In genomic region chr11:72223615-72224586, GRCh38 we compare ENCODE assay signal across 8 cellular contexts. TPM values are rescaled to one million over a fixed set of nuclear protein-coding genes. Genes with fewer than 3 reads are reported as not detected.
DNase-seq lines count a peak whose midpoint lies in the region; ATAC-seq lines count a peak whose summit lies in the region.

No MANE protein-coding gene starts in this region.

- H3K27me3 Mint-ChIP-seq in memory B cell: no peaks in the 10 kb centered on the region

- H3K4me1 Mint-ChIP-seq in memory B cell: peaks cover 30% of the 10 kb centered on the region

- H3K27ac Mint-ChIP-seq in memory B cell: peak overlapping the region; percentile 89

- peak; percentile 56 for ATAC-seq in GM18498 (IDR thresholded peaks at IDR 0.05; ENCODE audit: unreplicated experiment)
- ATAC-seq in HG02571 (IDR thresholded peaks at IDR 0.05; ENCODE audit: unreplicated experiment): peak; percentile 51
- peak; percentile 49 for ATAC-seq in memory B cell (ENCODE audit: low read depth)

- peaks cover 5% of the 10 kb centered on the region for H3K36me3 ChIP-seq in ectodermal cell (ENCODE audit: control insufficient read depth, insufficient read depth, low read length)

- H3K4me1 ChIP-seq in ectodermal cell (ENCODE audit: control insufficient read depth, insufficient read depth, low read length): peaks cover 25% of the 10 kb centered on the region

- H3K9me3 Mint-ChIP-seq in memory B cell: no peaks in the 10 kb centered on the region

- 0 to 1% methylated on average over 85 of the region's 85 CpGs for WGBS in ectodermal cell, 2 experiments

- no peaks in the 10 kb centered on the region for H3K27me3 ChIP-seq in ectodermal cell (ENCODE audit: control insufficient read depth, insufficient read depth, low read length, poor library complexity, severe bottlenecking)

- no peaks in the 10 kb centered on the region for H3K9me3 ChIP-seq in ectodermal cell (ENCODE audit: control insufficient read depth, low read length)

- H3K27ac ChIP-seq in ectodermal cell (ENCODE audit: insufficient read depth, low read depth, low read length, poor library complexity, severe bottlenecking): peak overlapping the region; percentile 67

- peak overlapping the region; percentile 93 for H3K4me3 Mint-ChIP-seq in memory B cell

- peaks cover 3% of the 10 kb centered on the region for H3K36me3 Mint-ChIP-seq in memory B cell

- DNase-seq in NAMALWA (ENCODE audit: low spot score) (peak; percentile 63), memory B cell (ENCODE audit: low spot score in 2 of 2) (peak in 1 of 2 donors; percentile 52), NCI-H524 treated with DMSO at 0.1 percent for 48 hours (lab: John Stamatoyannopoulos, UW) (no peak)
- peak; percentile 40 to 41 for DNase-seq in activated CD4-positive, alpha-beta T cell treated with anti-CD3 and anti-CD28 coated beads for 4 hours
- peak; percentile 47 for DNase-seq in stimulated activated CD8-positive, alpha-beta memory T cell treated with anti-CD3 and anti-CD28 coated beads, Interleukin-4, amount 100 ng/mL, for 24 hours (ENCODE audit: low read depth)

- H3K4me3 ChIP-seq in ectodermal cell (ENCODE audit: insufficient read depth, low read depth, low read length): peak overlapping the region; percentile 80

RNA-seq across cellular contexts. Expression of gene INPPL1, which starts 0.7 kb away (rescaled TPM):
- 110 TPM for polyA plus RNA-seq in ectodermal cell (2013, experiment 1 of 4)
- 134 TPM for polyA plus RNA-seq in ectodermal cell (2013, experiment 2 of 4)
- polyA plus RNA-seq in ectodermal cell (2013, experiment 3 of 4): 98.8 TPM
- polyA plus RNA-seq in ectodermal cell (2013, experiment 4 of 4): 106 TPM

RNA-seq across cellular contexts. Expression of gene FOLR2, which starts 7.3 kb away (rescaled TPM):
- polyA plus RNA-seq in ectodermal cell (2013, experiment 1 of 4): not detected
- not detected for polyA plus RNA-seq in ectodermal cell (2013, experiment 2 of 4)
- polyA plus RNA-seq in ectodermal cell (2013, experiment 3 of 4): not detected
- not detected for polyA plus RNA-seq in ectodermal cell (2013, experiment 4 of 4)

RNA-seq across cellular contexts. Expression of gene PHOX2A, which starts 20.1 kb away (rescaled TPM):
- polyA plus RNA-seq in ectodermal cell (2013, experiment 1 of 4): 2.1 TPM
- polyA plus RNA-seq in ectodermal cell (2013, experiment 2 of 4): 1.8 TPM
- polyA plus RNA-seq in ectodermal cell (2013, experiment 3 of 4): 1.9 TPM
- 3.2 TPM for polyA plus RNA-seq in ectodermal cell (2013, experiment 4 of 4)

RNA-seq across cellular contexts. Expression of gene FOLR1, which starts 32.0 kb away (rescaled TPM):
- polyA plus RNA-seq in ectodermal cell (2013, experiment 1 of 4): 8.9 TPM
- polyA plus RNA-seq in ectodermal cell (2013, experiment 2 of 4): 11.7 TPM
- 8.1 TPM for polyA plus RNA-seq in ectodermal cell (2013, experiment 3 of 4)
- 8.3 TPM for polyA plus RNA-seq in ectodermal cell (2013, experiment 4 of 4)
